1 cellular context compared by ENCODE assay signal in genomic region chr4:86439293-86439692, GRCh38.
TF ChIP-seq lines count a peak whose summit lies in the region.

No MANE protein-coding gene starts in this region.

TF ChIP-seq in SK-N-SH, 30 proteins besides CTCF, POLR2A, EP300 and RAD21 (continued from another document):
- TF ChIP-seq REST (IDR thresholded peaks at IDR 0.05; ENCODE audit: low read depth, low read length) (no peak), CHD2 (IDR thresholded peaks at IDR 0.05; ENCODE audit: low read length, partially characterized antibody) (no peak), NFIC (IDR thresholded peaks at IDR 0.05; ENCODE audit: borderline replicate concordance) (no peak), TEAD4 (IDR thresholded peaks at IDR 0.05; ENCODE audit: borderline replicate concordance, insufficient read depth) (no peak), TAF1 (IDR thresholded peaks at IDR 0.05; ENCODE audit: borderline replicate concordance, low read depth, low read length) (no peak), GABPA (IDR thresholded peaks at IDR 0.05; ENCODE audit: low read depth) (no peak), FOXJ3 (CRISPR knock-in tag; IDR thresholded peaks at IDR 0.05) (no peak), TCF12 (IDR thresholded peaks at IDR 0.05) (no peak)
- TF ChIP-seq, protein P1, sequence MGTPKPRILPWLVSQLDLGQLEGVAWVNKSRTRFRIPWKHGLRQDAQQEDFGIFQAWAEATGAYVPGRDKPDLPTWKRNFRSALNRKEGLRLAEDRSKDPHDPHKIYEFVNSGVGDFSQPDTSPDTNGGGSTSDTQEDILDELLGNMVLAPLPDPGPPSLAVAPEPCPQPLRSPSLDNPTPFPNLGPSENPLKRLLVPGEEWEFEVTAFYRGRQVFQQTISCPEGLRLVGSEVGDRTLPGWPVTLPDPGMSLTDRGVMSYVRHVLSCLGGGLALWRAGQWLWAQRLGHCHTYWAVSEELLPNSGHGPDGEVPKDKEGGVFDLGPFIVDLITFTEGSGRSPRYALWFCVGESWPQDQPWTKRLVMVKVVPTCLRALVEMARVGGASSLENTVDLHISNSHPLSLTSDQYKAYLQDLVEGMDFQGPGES (IDR thresholded peaks at IDR 0.05; ENCODE audit: low read depth, low read length) = no peak
